8 cellular contexts compared by ENCODE assay signal in genomic region chr17:42310281-42311156, GRCh38. TPM values are rescaled to one million over a fixed set of nuclear protein-coding genes. Genes with fewer than 3 reads are reported as not detected.
A peak's percentile ranks its signal among the peaks of the same experiment; 100 is the strongest.
DNase-seq lines count a peak whose midpoint lies in the region; ATAC-seq and TF ChIP-seq lines count a peak whose summit lies in the region.
"Had no signal": no experiment of that assay in that cellular context is flagged by ENCODE, and none has a peak within 500 bp of the region (broad histone marks: within the 10 kb centered on the region; RNA-seq: fewer than 3 reads in every experiment).

No MANE protein-coding gene starts in this region.

- peak overlapping the region; percentile 43 for H3K4me3 Mint-ChIP-seq in T-helper 17 cell

- peaks cover 39% of the 10 kb centered on the region for H3K4me1 Mint-ChIP-seq in T-helper 17 cell

- H3K27me3 ChIP-seq in H7 (ENCODE audit: control insufficient read depth, insufficient read depth, low read length) (no peaks in the 10 kb centered on the region), spleen (replicated peaks in 1 of 7) (no peaks in the 10 kb centered on the region)

- H3K36me3 ChIP-seq in H7 (replicated peaks; ENCODE audit: control insufficient read depth, insufficient read depth, low read length) (peaks cover 8% of the 10 kb centered on the region), spleen (peaks cover 0 to 99% (median 62%) of the 10 kb centered on the region in 6 donors)

- peak overlapping the region in 5 of 8 donors; percentile 44 to 83 (median 79) for H3K27ac ChIP-seq in spleen

- H3K4me3 ChIP-seq in H7 (ENCODE audit: insufficient read depth, low read depth, low read length) (no peak overlapping the region), fibroblast of villous mesenchyme (ENCODE audit: low read depth, low read length) (no peak overlapping the region), spleen (no peak overlapping the region)

- no peaks in the 10 kb centered on the region for H3K9me3 ChIP-seq in T-helper 17 cell (ENCODE audit: control insufficient read depth, low read length, poor library complexity, severe bottlenecking)
- no peaks in the 10 kb centered on the region for H3K9me3 ChIP-seq in spleen

- ATAC-seq in T-helper 17 cell (no peak), GM21390 (IDR thresholded peaks at IDR 0.05; ENCODE audit: unreplicated experiment) (no peak)

- TF ChIP-seq CTCF in fibroblast of villous mesenchyme (IDR thresholded peaks at IDR 0.05; ENCODE audit: insufficient read depth, low read depth, low read length) (peak; percentile 15), spleen (IDR thresholded peaks at IDR 0.05 in 8 of 11, conservative IDR thresholded peaks at IDR 0.05 in 3 of 11) (no peak)

- intact Hi-C loops in spleen (cut with DNase I; ENCODE audit: low total_unique reads): no loop called here

- 76 to 83% (median 79%) methylated on average over 19 to 20 of the region's 20 CpGs for WGBS in spleen, 5 donors

- H3K27me3 Mint-ChIP-seq in T-helper 17 cell: no peaks in the 10 kb centered on the region

- TF ChIP-seq POLR2A in spleen (IDR thresholded peaks at IDR 0.05): no peak

- DNase-seq in H7 (peak; percentile 66), T-helper 17 cell (no peak), fibroblast of villous mesenchyme (ENCODE audit: low read depth) (no peak), spleen (no peak), epidermal melanocyte (ENCODE audit: insufficient read length, low spot score) (no peak), cerebellar nuclear complex (lab: John Stamatoyannopoulos, UW) (no peak)
- DNase-seq: NCI-H345 had no signal

- H3K36me3 Mint-ChIP-seq in T-helper 17 cell (ENCODE audit: low read depth): peaks cover 4% of the 10 kb centered on the region

- H3K4me1 ChIP-seq in spleen: peaks cover 41 to 55% (median 46%) of the 10 kb centered on the region in 6 donors

- H3K27ac Mint-ChIP-seq in T-helper 17 cell: peak overlapping the region; percentile 89

RNA-seq across cellular contexts. Expression of gene STAT5A, which starts 22.2 kb away (rescaled TPM):
- 9.4 and 13.2 TPM in 2 replicates for total RNA-seq in H7 (2014; rRNA removed; shearing (Covaris generic))
- total RNA-seq in T-helper 17 cell (100 to 1,000 TPM; 153 to 177 TPM), fibroblast of villous mesenchyme (13.8 and 16.1 TPM in 2 replicates), spleen (100 to 1,000 TPM in 1 of 7 donors, 10 to 100 TPM in 6; 63.7 to 131 (median 76.5) TPM)
- 10 to 100 TPM; 22.7 to 42.3 (median 28.4) TPM for polyA plus RNA-seq in spleen

RNA-seq across cellular contexts. Expression of gene STAT5B, which starts 34.3 kb away (rescaled TPM):
- total RNA-seq in H7 (2014; rRNA removed; shearing (Covaris generic)): 30.7 and 41.3 TPM in 2 replicates
- total RNA-seq in T-helper 17 cell (100 to 1,000 TPM; 202 to 225 TPM), fibroblast of villous mesenchyme (33.5 and 38.4 TPM in 2 replicates), spleen (100 to 1,000 TPM in 5 of 7 donors, 10 to 100 TPM in 2; 90.2 to 171 (median 103) TPM)
- 10 to 100 TPM; 26.4 to 34.7 (median 26.4) TPM for polyA plus RNA-seq in spleen
